ENCODE assay signal across 1 cellular context in the genomic region with DNA sequence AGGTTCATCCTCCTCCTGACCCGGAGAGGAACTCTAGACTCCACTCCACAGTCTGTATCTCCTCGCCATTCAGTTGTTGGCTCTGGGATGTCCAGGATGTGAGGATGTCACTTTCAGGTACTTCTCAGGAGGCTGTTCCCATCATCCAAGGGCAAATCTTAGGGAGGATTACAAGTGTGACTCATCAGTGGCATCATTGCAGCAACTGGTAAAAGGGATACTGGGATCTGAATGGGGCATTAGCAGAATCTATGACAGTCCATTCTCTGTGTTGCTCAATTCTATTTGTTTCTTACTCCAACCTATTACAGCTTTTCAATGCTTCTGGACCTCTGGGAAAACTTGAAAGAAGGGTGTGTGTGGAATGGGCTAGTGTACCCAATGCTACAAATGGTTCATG.
TF ChIP-seq lines count a peak whose summit lies in the region.

No MANE protein-coding gene starts in this region.

TF ChIP-seq in GM23338, 12 proteins besides CTCF, POLR2A, EP300 and RAD21 (continued from another document):
- TF ChIP-seq, protein P1, sequence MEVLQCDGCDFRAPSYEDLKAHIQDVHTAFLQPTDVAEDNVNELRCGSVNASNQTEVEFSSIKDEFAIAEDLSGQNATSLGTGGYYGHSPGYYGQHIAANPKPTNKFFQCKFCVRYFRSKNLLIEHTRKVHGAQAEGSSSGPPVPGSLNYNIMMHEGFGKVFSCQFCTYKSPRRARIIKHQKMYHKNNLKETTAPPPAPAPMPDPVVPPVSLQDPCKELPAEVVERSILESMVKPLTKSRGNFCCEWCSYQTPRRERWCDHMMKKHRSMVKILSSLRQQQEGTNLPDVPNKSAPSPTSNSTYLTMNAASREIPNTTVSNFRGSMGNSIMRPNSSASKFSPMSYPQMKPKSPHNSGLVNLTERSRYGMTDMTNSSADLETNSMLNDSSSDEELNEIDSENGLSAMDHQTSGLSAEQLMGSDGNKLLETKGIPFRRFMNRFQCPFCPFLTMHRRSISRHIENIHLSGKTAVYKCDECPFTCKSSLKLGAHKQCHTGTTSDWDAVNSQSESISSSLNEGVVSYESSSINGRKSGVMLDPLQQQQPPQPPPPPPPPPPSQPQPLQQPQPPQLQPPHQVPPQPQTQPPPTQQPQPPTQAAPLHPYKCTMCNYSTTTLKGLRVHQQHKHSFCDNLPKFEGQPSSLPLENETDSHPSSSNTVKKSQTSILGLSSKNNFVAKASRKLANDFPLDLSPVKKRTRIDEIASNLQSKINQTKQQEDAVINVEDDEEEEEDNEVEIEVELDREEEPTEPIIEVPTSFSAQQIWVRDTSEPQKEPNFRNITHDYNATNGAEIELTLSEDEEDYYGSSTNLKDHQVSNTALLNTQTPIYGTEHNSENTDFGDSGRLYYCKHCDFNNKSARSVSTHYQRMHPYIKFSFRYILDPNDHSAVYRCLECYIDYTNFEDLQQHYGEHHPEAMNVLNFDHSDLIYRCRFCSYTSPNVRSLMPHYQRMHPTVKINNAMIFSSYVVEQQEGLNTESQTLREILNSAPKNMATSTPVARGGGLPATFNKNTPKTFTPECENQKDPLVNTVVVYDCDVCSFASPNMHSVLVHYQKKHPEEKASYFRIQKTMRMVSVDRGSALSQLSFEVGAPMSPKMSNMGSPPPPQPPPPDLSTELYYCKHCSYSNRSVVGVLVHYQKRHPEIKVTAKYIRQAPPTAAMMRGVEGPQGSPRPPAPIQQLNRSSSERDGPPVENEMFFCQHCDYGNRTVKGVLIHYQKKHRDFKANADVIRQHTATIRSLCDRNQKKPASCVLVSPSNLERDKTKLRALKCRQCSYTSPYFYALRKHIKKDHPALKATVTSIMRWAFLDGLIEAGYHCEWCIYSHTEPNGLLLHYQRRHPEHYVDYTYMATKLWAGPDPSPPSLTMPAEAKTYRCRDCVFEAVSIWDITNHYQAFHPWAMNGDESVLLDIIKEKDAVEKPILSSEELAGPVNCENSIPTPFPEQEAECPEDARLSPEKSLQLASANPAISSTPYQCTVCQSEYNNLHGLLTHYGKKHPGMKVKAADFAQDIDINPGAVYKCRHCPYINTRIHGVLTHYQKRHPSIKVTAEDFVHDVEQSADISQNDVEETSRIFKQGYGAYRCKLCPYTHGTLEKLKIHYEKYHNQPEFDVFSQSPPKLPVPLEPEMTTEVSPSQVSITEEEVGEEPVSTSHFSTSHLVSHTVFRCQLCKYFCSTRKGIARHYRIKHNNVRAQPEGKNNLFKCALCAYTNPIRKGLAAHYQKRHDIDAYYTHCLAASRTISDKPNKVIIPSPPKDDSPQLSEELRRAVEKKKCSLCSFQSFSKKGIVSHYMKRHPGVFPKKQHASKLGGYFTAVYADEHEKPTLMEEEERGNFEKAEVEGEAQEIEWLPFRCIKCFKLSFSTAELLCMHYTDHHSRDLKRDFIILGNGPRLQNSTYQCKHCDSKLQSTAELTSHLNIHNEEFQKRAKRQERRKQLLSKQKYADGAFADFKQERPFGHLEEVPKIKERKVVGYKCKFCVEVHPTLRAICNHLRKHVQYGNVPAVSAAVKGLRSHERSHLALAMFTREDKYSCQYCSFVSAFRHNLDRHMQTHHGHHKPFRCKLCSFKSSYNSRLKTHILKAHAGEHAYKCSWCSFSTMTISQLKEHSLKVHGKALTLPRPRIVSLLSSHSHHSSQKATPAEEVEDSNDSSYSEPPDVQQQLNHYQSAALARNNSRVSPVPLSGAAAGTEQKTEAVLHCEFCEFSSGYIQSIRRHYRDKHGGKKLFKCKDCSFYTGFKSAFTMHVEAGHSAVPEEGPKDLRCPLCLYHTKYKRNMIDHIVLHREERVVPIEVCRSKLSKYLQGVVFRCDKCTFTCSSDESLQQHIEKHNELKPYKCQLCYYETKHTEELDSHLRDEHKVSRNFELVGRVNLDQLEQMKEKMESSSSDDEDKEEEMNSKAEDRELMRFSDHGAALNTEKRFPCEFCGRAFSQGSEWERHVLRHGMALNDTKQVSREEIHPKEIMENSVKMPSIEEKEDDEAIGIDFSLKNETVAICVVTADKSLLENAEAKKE (CRISPR knock-in tag; IDR thresholded peaks at IDR 0.05) = no peak
